In the genomic region with DNA sequence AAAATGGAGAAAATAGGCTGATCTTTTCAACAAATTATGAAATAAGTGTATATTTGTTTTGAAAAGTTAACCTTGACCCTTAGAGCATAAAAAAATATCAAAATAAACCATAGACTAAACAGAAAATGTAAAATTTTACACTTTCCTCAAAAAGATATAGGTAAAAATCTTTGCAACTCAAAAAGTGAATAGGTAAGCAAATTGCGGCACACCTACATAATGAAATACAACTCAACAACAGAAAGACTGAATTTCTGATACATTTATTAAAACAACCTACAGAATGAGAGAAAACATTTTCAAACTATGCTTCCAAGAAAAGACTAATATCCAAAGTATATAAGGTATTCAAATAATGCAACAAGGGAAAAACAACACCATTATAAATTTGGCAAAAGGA, we compare ENCODE assay signal across 33 cellular contexts.
"Had no signal": no experiment of that assay in that cellular context is flagged by ENCODE, and none has a peak within 500 bp of the region (broad histone marks: within the 10 kb centered on the region; RNA-seq: fewer than 3 reads in every experiment).

No MANE protein-coding gene starts in this region.

- FAIRE-seq: astrocyte, bronchial epithelial cell had no signal

- H3K27ac ChIP-seq: adrenal gland, ascending aorta, body of pancreas, brain microvascular endothelial cell, breast epithelium, cardiac muscle cell had no signal

- H3K27me3 ChIP-seq: adrenal gland, ascending aorta, body of pancreas, brain microvascular endothelial cell, breast epithelium, cardiac muscle cell had no signal

- H3K4me3 ChIP-seq: adrenal gland, ascending aorta, body of pancreas, breast epithelium, cardiac muscle cell had no signal

- H3K36me3 ChIP-seq: adrenal gland, ascending aorta, brain microvascular endothelial cell, breast epithelium, cardiac muscle cell had no signal

- DNase-seq: activated effector memory CD4-positive, alpha-beta T cell treated with anti-CD3 and anti-CD28 coated beads, Interleukin-2, amount 50 U/mL, for 16 hours; activated effector memory CD4-positive, alpha-beta T cell treated with Interleukin-2 at 50 U/mL for 16 hours; activated gamma-delta T cell; activated gamma-delta T cell treated with Interleukin-2 at 50 U/mL for 16 hours; activated naive CD4-positive, alpha-beta T cell; activated naive CD4-positive, alpha-beta T cell treated with anti-CD3 and anti-CD28 coated beads for 36 hours; activated naive CD4-positive, alpha-beta T cell treated with anti-CD3 and anti-CD28 coated beads, Interleukin-2, amount 10 ng/mL, durations not matched to agents 7 days and 5 days; activated naive CD4-positive, alpha-beta T cell treated with anti-CD3 and anti-CD28 coated beads, Interleukin-2, amount 50 U/mL, for 16 hours; activated naive CD4-positive, alpha-beta T cell treated with Interleukin-2 at 50 U/mL for 16 hours; activated naive CD8-positive, alpha-beta T cell treated with anti-CD3 and anti-CD28 coated beads for 36 hours; activated naive CD8-positive, alpha-beta T cell treated with anti-CD3 and anti-CD28 coated beads, Interleukin-2, amount 10 ng/mL, durations not matched to agents 7 days and 5 days; activated naive CD8-positive, alpha-beta T cell treated with anti-CD3 and anti-CD28 coated beads, Interleukin-2, amount 50 U/mL, for 24 hours; activated T-cell treated with anti-CD3 and anti-CD28 coated beads, Interleukin-2, amount 50 U/mL, for 24 hours; activated T-cell treated with anti-CD3 and anti-CD28 coated beads, Interleukin-2, amount 50 U/mL, for 4 hours; activated T-cell treated with anti-CD3 and anti-CD28 coated beads, Interleukin-2, amount 50 U/mL, for 48 hours; activated T-cell treated with anti-CD3 and anti-CD28 coated beads, Interleukin-2, amount 50 U/mL, for 72 hours; adrenal gland; amniotic stem cell; amygdala; anterior cingulate cortex; aorta; body of pancreas; brain microvascular endothelial cell; caudate nucleus; central memory CD4-positive, alpha-beta T cell; cerebellar nuclear complex had no signal

- H3K9me3 ChIP-seq: ascending aorta, body of pancreas had no signal

- ATAC-seq: activated naive CD4-positive, alpha-beta T cell treated with anti-CD3 and anti-CD28 coated beads, Interleukin-2, amount 50 U/mL, for 72 hours; activated naive CD8-positive, alpha-beta T cell treated with anti-CD3 and anti-CD28 coated beads, Interleukin-2, amount 50 U/mL, for 24 hours; activated T-cell treated with anti-CD3 and anti-CD28 coated beads, Interleukin-2, amount 50 U/mL, for 4 hours; activated T-cell treated with anti-CD3 and anti-CD28 coated beads, Interleukin-2, amount 50 U/mL, for 72 hours; activated T-helper 17 cell treated with anti-CD3 and anti-CD28 coated beads, Interleukin-2, amount 50 U/mL, for 72 hours; body of pancreas had no signal

- H3K4me1 ChIP-seq: adrenal gland, ascending aorta, body of pancreas, breast epithelium had no signal
